In the genomic region with DNA sequence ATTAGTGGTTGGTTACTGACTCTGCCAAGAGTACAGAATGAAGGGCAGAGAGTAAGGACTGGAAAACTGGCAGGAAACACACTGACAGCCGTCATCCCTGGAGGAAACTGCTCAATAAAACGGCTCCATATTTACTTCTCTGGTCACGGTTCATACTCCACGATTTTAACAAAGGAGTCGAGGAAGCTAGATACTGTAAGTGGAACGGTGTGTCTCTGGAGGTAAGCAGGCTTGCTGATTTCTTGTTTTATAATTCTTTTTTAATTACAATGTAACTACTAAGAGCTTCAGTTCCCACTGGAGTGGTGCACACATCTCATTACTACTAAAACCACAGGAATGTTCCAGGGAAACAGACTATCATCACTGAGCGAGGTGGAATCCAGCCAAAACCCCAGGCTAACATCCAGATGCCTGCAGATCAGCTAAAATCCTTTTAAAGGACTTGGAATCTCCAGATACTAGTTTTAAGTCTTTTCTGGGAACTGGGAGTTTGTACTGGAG, we compare ENCODE assay signal across 1 cellular context.
TF ChIP-seq lines count a peak whose summit lies in the region.

No MANE protein-coding gene starts in this region.

TF ChIP-seq in endothelial cell of umbilical vein, 7 proteins besides CTCF, POLR2A, EP300 and RAD21:
- TF ChIP-seq POLR2AphosphoS5 (IDR thresholded peaks at IDR 0.05; ENCODE audit: insufficient read depth, low read depth, low read length) (peak; percentile 45), GATA2 (IDR thresholded peaks at IDR 0.05; ENCODE audit: insufficient read depth, insufficient read length, low read depth, low read length) (no peak)
